Comparison of ENCODE assay signal across 11 cellular contexts in the genomic region with DNA sequence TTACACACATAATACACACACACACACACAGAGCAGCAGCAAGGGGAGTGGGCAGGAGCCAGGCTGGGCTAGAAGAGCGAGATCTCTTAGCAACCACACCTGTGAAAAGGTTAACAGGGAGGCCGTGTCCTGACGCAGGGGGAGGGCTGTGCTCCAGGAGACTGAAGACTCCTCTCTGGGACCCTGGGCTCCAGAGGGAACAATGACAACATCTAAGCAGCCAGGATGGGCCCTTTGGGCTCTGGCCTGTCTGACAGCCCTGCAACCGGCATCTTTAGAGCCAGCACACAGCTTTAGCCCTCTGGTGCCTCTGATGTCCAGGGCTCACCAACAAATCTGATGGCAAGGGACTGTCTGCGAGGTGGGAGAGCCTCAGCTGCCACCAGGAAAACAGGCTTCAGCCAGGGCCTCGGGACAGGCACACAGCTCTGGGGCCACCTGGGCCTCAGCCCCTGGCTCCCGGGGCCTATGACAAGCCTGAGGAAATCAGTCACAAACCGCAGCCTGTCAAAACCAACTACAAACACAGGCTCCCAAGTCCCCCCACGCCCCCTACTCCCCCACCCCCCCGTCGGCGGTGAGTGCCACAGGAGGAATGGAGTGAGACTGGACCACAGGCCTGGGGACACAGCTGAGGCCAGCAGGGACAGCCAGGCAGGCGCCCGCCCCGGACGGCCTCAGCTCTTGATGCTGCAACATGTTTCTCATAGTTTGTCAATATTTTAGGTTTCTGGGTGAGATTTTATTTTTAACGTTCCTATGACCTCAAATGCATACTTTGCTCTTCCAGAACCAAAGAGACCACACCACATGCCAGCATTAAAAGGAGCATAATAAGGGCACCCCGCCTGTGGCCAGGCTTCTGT.
DNase-seq lines count a peak whose midpoint lies in the region; ATAC-seq and TF ChIP-seq lines count a peak whose summit lies in the region.
"Had no signal": no experiment of that assay in that cellular context is flagged by ENCODE, and none has a peak within 500 bp of the region (broad histone marks: within the 10 kb centered on the region; RNA-seq: fewer than 3 reads in every experiment).

No MANE protein-coding gene starts in this region.

- peaks cover 5% of the 10 kb centered on the region for H3K9me3 Mint-ChIP-seq in activated CD4-positive, alpha-beta T cell treated with anti-CD3 and anti-CD28 coated beads, Interleukin-2, amount 10 ng/mL, durations not matched to agents 24 days and 14 days
- no peaks in the 10 kb centered on the region for H3K9me3 Mint-ChIP-seq in brain
- H3K9me3 Mint-ChIP-seq in T-cell: no peaks in the 10 kb centered on the region

- H3K4me3 Mint-ChIP-seq in activated CD4-positive, alpha-beta T cell treated with anti-CD3 and anti-CD28 coated beads, Interleukin-2, amount 10 ng/mL, durations not matched to agents 24 days and 14 days: peak overlapping the region; percentile 59
- H3K4me3 Mint-ChIP-seq in brain (no peak overlapping the region), T-cell (no peak overlapping the region)

- no peak for TF ChIP-seq POLR2A in transverse colon (IDR thresholded peaks at IDR 0.05)

- peaks cover 26% of the 10 kb centered on the region for H3K4me1 Mint-ChIP-seq in activated CD4-positive, alpha-beta T cell treated with anti-CD3 and anti-CD28 coated beads, Interleukin-2, amount 10 ng/mL, durations not matched to agents 24 days and 14 days
- H3K4me1 Mint-ChIP-seq in brain: peaks cover 64% of the 10 kb centered on the region
- peaks cover 0 to 2% (median 0%) of the 10 kb centered on the region in 3 donors for H3K4me1 Mint-ChIP-seq in T-cell

- POLR2A ChIA-PET in T-cell (lab: Charles Lee): no interaction called here

- H3K27me3 ChIP-seq in transverse colon: no peaks in the 10 kb centered on the region

- no peaks in the 10 kb centered on the region for H3K36me3 Mint-ChIP-seq in activated CD4-positive, alpha-beta T cell treated with anti-CD3 and anti-CD28 coated beads, Interleukin-2, amount 10 ng/mL, durations not matched to agents 24 days and 14 days (ENCODE audit: low read depth)
- no peaks in the 10 kb centered on the region for H3K36me3 Mint-ChIP-seq in brain
- no peaks in the 10 kb centered on the region for H3K36me3 Mint-ChIP-seq in T-cell

- H3K27ac Mint-ChIP-seq in activated CD4-positive, alpha-beta T cell treated with anti-CD3 and anti-CD28 coated beads, Interleukin-2, amount 10 ng/mL, durations not matched to agents 24 days and 14 days: no peak overlapping the region
- peak overlapping the region in 4 of 5 experiments; percentile 20 to 86 (median 76) for H3K27ac Mint-ChIP-seq in brain
- no peak overlapping the region for H3K27ac Mint-ChIP-seq in T-cell

- intact Hi-C loops in activated CD4-positive, alpha-beta T cell treated with anti-CD3 and anti-CD28 coated beads, Interleukin-2, amount 10 ng/mL, durations not matched to agents 24 days and 14 days (cut with micrococcal nuclease): no loop called here
- intact Hi-C loops in transverse colon (cut with DNase I; ENCODE audit: low total_unique reads): no loop called here

- H3K36me3 ChIP-seq in transverse colon: no peaks in the 10 kb centered on the region

- TF ChIP-seq EP300 in transverse colon (IDR thresholded peaks at IDR 0.05; ENCODE audit: low read depth): no peak

- H3K4me3 ChIP-seq in transverse colon: no peak overlapping the region
- H3K4me3 ChIP-seq: mucosa of descending colon had no signal

- H3K27ac ChIP-seq in transverse colon: peak overlapping the region; percentile 49 to 65 (median 62)

- ATAC-seq in T-cell (replicated peaks in 1 of 4): no peak

- CTCF ChIA-PET in T-cell (lab: Charles Lee): no interaction called here

- DNase-seq in activated CD4-positive, alpha-beta T cell treated with anti-CD3 and anti-CD28 coated beads, Interleukin-2, amount 10 ng/mL, durations not matched to agents 24 days and 14 days: no peak
- DNase-seq in activated CD4-positive, alpha-beta T cell treated with anti-CD3 and anti-CD28 coated beads, Interleukin-2, amount 50 U/mL, for 1 hour: no peak
- peak; percentile 30 for DNase-seq in myocyte (ENCODE audit: low read depth)
- DNase-seq in transverse colon: no peak
- no peak for DNase-seq in DMS79 (lab: John Stamatoyannopoulos, UW)
- no peak for DNase-seq in T-cell
- DNase-seq in HuH-7 (ENCODE audit: low spot score): no peak
- DNase-seq: activated CD4-positive, alpha-beta T cell treated with anti-CD3 and anti-CD28 coated beads for 4 hours; mucosa of descending colon; T-helper 2 cell had no signal

- H3K4me1 ChIP-seq in transverse colon: peaks cover 38 to 72% (median 64%) of the 10 kb centered on the region in 4 donors

- in situ Hi-C loops in transverse colon (cut with MboI; ENCODE audit: low pct_ligation_motif_present in 1 of 4, low pct_unique_long_range_greater_than_20kb in 1 of 4, low sequenced_read_pairs in 3 of 4): no loop called here

- H3K9me3 ChIP-seq in transverse colon: no peaks in the 10 kb centered on the region
- H3K9me3 ChIP-seq: mucosa of descending colon had no signal

- WGBS in transverse colon (ENCODE audit: low coverage in 1 of 2), 2 donors: 76 to 97% methylated on average over 5 to 14 of the region's 18 CpGs

- TF ChIP-seq CTCF in brain (conservative IDR thresholded peaks at IDR 0.05): no peak
- no peak for TF ChIP-seq CTCF in transverse colon (IDR thresholded peaks at IDR 0.05)

- H3K27me3 Mint-ChIP-seq in activated CD4-positive, alpha-beta T cell treated with anti-CD3 and anti-CD28 coated beads, Interleukin-2, amount 10 ng/mL, durations not matched to agents 24 days and 14 days: no peaks in the 10 kb centered on the region
- peaks cover 2% of the 10 kb centered on the region for H3K27me3 Mint-ChIP-seq in brain
- H3K27me3 Mint-ChIP-seq in T-cell: peaks cover 0 to 6% of the 10 kb centered on the region in 2 donors

Comparison
In these comparisons a context has a peak if more than half of its experiments do, and no peak if none do; other contexts are left out.
1. H3K27ac Mint-ChIP-seq: peak in brain (4 of 5); none in activated CD4-positive, alpha-beta T cell treated with anti-CD3 and anti-CD28 coated beads, Interleukin-2, amount 10 ng/mL, durations not matched to agents 24 days and 14 days (single experiment) and T-cell (0 of 2).